In the genomic region with DNA sequence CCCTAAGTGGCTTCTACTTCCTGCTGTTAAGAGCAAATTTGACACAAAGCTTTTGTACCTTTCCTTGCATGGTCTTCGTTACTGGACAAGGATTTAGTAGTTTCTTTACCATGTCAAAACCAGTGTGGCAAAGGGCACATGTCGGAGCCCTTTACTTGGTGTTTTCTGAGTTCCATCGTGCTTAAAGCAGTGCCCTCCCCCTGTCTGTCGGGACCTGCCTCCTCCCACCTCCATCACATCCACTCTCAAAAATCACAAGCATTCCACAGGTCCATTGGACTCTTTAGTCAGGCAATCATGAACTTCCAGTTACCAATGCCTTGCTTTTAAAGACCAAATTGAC, we compare ENCODE assay signal across 9 cellular contexts. TPM values are rescaled to one million over a fixed set of nuclear protein-coding genes. Genes with fewer than 3 reads are reported as not detected.
DNase-seq lines count a peak whose midpoint lies in the region; ATAC-seq and TF ChIP-seq lines count a peak whose summit lies in the region.
"Had no signal": no experiment of that assay in that cellular context is flagged by ENCODE, and none has a peak within 500 bp of the region (broad histone marks: within the 10 kb centered on the region; RNA-seq: fewer than 3 reads in every experiment).

No MANE protein-coding gene starts in this region.

- H3K4me1 ChIP-seq in gastrocnemius medialis, result peaks cover 27 to 33% of the 10 kb centered on the region in 2 donors

- H3K36me3 Mint-ChIP-seq in activated T-cell treated with anti-CD3 and anti-CD28 coated beads, Interleukin-2, amount 50 U/mL, for 72 hours (ENCODE audit: insufficient read depth in 2 of 2), result peaks cover 0 to 7% of the 10 kb centered on the region in 2 donors

- in situ Hi-C loops in gastrocnemius medialis (cut with MboI; ENCODE audit: low sequenced_read_pairs in 4 of 4), result no loop called here

- H3K4me3 ChIP-seq in gastrocnemius medialis, result peak overlapping the region; percentile 7 to 38 (median 34)

- H3K4me1 Mint-ChIP-seq in activated T-cell treated with anti-CD3 and anti-CD28 coated beads, Interleukin-2, amount 50 U/mL, for 72 hours (ENCODE audit: low read depth), result peaks cover 48% of the 10 kb centered on the region

- H3K9me3 ChIP-seq in gastrocnemius medialis, result no peaks in the 10 kb centered on the region

- ATAC-seq in HG02885 (IDR thresholded peaks at IDR 0.05; ENCODE audit: poor library complexity, unreplicated experiment) (peak; percentile 52), gastrocnemius medialis (no peak)
- ATAC-seq in activated T-cell treated with anti-CD3 and anti-CD28 coated beads, Interleukin-2, amount 50 U/mL, for 72 hours (replicated peaks in 1 of 2), result peak; percentile 48 to 55

- DNase-seq in activated T-cell treated with anti-CD3 and anti-CD28 coated beads, Interleukin-2, amount 50 U/mL, for 72 hours, result peak in 1 of 2 donors; percentile 8
- DNase-seq in gastrocnemius medialis (no peak), HCEC 1CT (no peak), caudate nucleus (lab: John Stamatoyannopoulos, UW) (no peak), cerebellum (ENCODE audit: low spot score) (no peak), DMS79 (lab: John Stamatoyannopoulos, UW) (no peak)
- DNase-seq: IMR-90 had no signal

- no peaks in the 10 kb centered on the region for H3K27me3 ChIP-seq in gastrocnemius medialis

- peaks cover 0 to 3% of the 10 kb centered on the region in 2 donors for H3K9me3 Mint-ChIP-seq in activated T-cell treated with anti-CD3 and anti-CD28 coated beads, Interleukin-2, amount 50 U/mL, for 72 hours

- no peak for TF ChIP-seq CTCF in gastrocnemius medialis (IDR thresholded peaks at IDR 0.05 in 4 of 5, conservative IDR thresholded peaks at IDR 0.05 in 1 of 5)

- H3K4me3 Mint-ChIP-seq in activated T-cell treated with anti-CD3 and anti-CD28 coated beads, Interleukin-2, amount 50 U/mL, for 72 hours, result peak overlapping the region; percentile 80 to 93

- no peak overlapping the region for H3K27ac Mint-ChIP-seq in activated T-cell treated with anti-CD3 and anti-CD28 coated beads, Interleukin-2, amount 50 U/mL, for 72 hours

- peak overlapping the region in 3 of 4 donors; percentile 52 to 71 (median 67) for H3K27ac ChIP-seq in gastrocnemius medialis
- H3K27ac ChIP-seq in caudate nucleus (ENCODE audit: low read depth, low read length), result no peak overlapping the region

- TF ChIP-seq POLR2A in GM19099 (IDR thresholded peaks at IDR 0.05; ENCODE audit: extremely low read depth, insufficient read length, low read depth) (peak; percentile 27), gastrocnemius medialis (IDR thresholded peaks at IDR 0.05) (no peak)

- no peaks in the 10 kb centered on the region for H3K36me3 ChIP-seq in gastrocnemius medialis

- intact Hi-C loops in gastrocnemius medialis (cut with DNase I; ENCODE audit: low total_unique reads), result no loop called here

- no peaks in the 10 kb centered on the region for H3K27me3 Mint-ChIP-seq in activated T-cell treated with anti-CD3 and anti-CD28 coated beads, Interleukin-2, amount 50 U/mL, for 72 hours (ENCODE audit: low read depth)

RNA-seq across cellular contexts. Expression of a gene that starts 0.8 kb away (rescaled TPM):
- total RNA-seq in activated T-cell treated with anti-CD3 and anti-CD28 coated beads, Interleukin-2, amount 50 U/mL, for 72 hours, result 1 to 10 TPM; 5.3 to 9.4 TPM
- total RNA-seq in gastrocnemius medialis (1 to 10 TPM in 3 of 4 donors, under 1 TPM in 1; 0.85 to 4.3 (median 2.2) TPM), cerebellum (2.6 TPM)
- total RNA-seq: IMR-90 had no signal

Comparison
In these comparisons a context has a peak if more than half of its experiments do, and no peak if none do; other contexts are left out.
1. ATAC-seq: peak in HG02885 (single experiment) and activated T-cell treated with anti-CD3 and anti-CD28 coated beads, Interleukin-2, amount 50 U/mL, for 72 hours (2 of 2); none in gastrocnemius medialis (0 of 2).